Comparison of ENCODE assay signal across 1 cellular context in genomic region chr9:121285835-121286687, GRCh38.
TF ChIP-seq lines count a peak whose summit lies in the region.

No MANE protein-coding gene starts in this region.

TF ChIP-seq in IMR-90, 13 proteins besides CTCF, POLR2A, EP300 and RAD21:
- no peak for TF ChIP-seq ELK1 (IDR thresholded peaks at IDR 0.05; ENCODE audit: borderline replicate concordance, low read depth, low read length)
- TF ChIP-seq RFX5 (IDR thresholded peaks at IDR 0.05; ENCODE audit: low read depth, low read length) = no peak
- no peak for TF ChIP-seq USF2 (IDR thresholded peaks at IDR 0.05; ENCODE audit: low read depth, low read length)
- no peak for TF ChIP-seq MAZ (IDR thresholded peaks at IDR 0.05; ENCODE audit: borderline replicate concordance, low read depth, low read length)
- TF ChIP-seq MXI1 (IDR thresholded peaks at IDR 0.05; ENCODE audit: borderline replicate concordance, low read depth, low read length) = 0 out of 2 replicates have a peak, but pooled peaks have one; percentile 16
- no peak for TF ChIP-seq CHD1 (IDR thresholded peaks at IDR 0.05; ENCODE audit: low read depth, low read length)
- peak; percentile 20; the same call in 1 of the 2 replicates for TF ChIP-seq BHLHE40 (IDR thresholded peaks at IDR 0.05; ENCODE audit: low read depth, low read length)
- TF ChIP-seq FOS (IDR thresholded peaks at IDR 0.05; ENCODE audit: low read depth, low read length) = no peak
- no peak for TF ChIP-seq NFE2L2 (IDR thresholded peaks at IDR 0.05; ENCODE audit: low read depth, low read length)
- no peak for TF ChIP-seq MAFK (IDR thresholded peaks at IDR 0.05; ENCODE audit: low read depth, low read length)
